ENCODE assay signal across 31 cellular contexts in the genomic region with DNA sequence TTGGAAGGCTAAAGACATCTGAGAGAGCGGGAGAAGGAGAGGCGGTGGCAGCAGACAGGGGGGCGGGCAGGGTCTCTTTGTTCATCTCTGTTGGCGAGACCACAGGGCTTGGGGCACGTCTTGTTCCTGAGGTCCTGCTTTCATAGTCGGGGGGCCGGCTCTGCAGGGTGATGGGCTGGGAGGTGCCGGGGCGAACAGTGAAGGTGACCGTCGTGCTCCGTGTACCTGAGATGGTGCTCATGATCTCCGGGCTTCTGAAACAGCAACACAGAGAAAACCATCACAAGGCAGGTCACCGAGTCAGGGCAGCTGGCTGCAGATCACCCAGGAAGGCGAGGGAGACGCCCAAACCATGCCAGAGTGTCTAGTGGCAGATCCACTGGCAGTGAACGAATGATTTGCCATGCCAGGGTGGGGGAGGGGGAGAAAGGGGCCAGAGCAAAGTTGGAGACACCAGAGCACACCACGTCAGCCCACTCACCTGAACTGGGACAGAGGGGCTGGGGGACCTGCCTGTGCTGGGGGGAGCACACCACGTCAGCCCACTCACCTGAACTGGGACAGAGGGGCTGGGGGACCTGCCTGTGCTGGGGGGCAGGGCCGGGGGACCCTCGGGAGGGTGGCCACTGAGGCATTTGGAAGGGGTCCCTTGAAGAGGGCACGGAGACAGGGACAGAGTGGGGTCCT.
"Had no signal": no experiment of that assay in that cellular context is flagged by ENCODE, and none has a peak within 500 bp of the region (broad histone marks: within the 10 kb centered on the region; RNA-seq: fewer than 3 reads in every experiment).

No MANE protein-coding gene starts in this region.

- H3K4me1 Mint-ChIP-seq: activated CD4-positive, alpha-beta memory T cell treated with anti-CD3 and anti-CD28 coated beads, Interleukin-2, amount 10 ng/mL, durations not matched to agents 7 days and 5 days; activated CD8-positive, alpha-beta memory T cell treated with anti-CD3 and anti-CD28 coated beads, Interleukin-2, amount 10 ng/mL, durations not matched to agents 7 days and 5 days; activated naive CD4-positive, alpha-beta T cell treated with anti-CD3 and anti-CD28 coated beads, Interleukin-2, amount 10 ng/mL, durations not matched to agents 7 days and 5 days had no signal

- ATAC-seq: activated CD8-positive, alpha-beta memory T cell treated with anti-CD3 and anti-CD28 coated beads, Interleukin-2, amount 10 ng/mL, durations not matched to agents 7 days and 5 days; activated naive CD8-positive, alpha-beta T cell treated with anti-CD3 and anti-CD28 coated beads, Interleukin-2, amount 50 U/mL, for 24 hours; PC-3; Right ventricle myocardium inferior had no signal

- H3K36me3 ChIP-seq: brain microvascular endothelial cell, Peyer's patch, WERI-Rb-1 had no signal

- H3K27me3 Mint-ChIP-seq: activated naive CD8-positive, alpha-beta T cell had no signal

- H3K36me3 Mint-ChIP-seq: activated CD8-positive, alpha-beta memory T cell treated with anti-CD3 and anti-CD28 coated beads, Interleukin-2, amount 10 ng/mL, durations not matched to agents 7 days and 5 days; activated naive CD4-positive, alpha-beta T cell treated with anti-CD3 and anti-CD28 coated beads, Interleukin-2, amount 10 ng/mL, durations not matched to agents 7 days and 5 days; activated naive CD8-positive, alpha-beta T cell had no signal

- H3K27ac ChIP-seq: brain microvascular endothelial cell, Peyer's patch, WERI-Rb-1 had no signal

- H3K4me3 Mint-ChIP-seq: activated CD4-positive, alpha-beta memory T cell treated with anti-CD3 and anti-CD28 coated beads, Interleukin-2, amount 10 ng/mL, durations not matched to agents 7 days and 5 days; activated CD8-positive, alpha-beta memory T cell treated with anti-CD3 and anti-CD28 coated beads, Interleukin-2, amount 10 ng/mL, durations not matched to agents 7 days and 5 days; activated naive CD4-positive, alpha-beta T cell treated with anti-CD3 and anti-CD28 coated beads, Interleukin-2, amount 10 ng/mL, durations not matched to agents 7 days and 5 days; activated naive CD8-positive, alpha-beta T cell; activated naive CD8-positive, alpha-beta T cell treated with anti-CD3 and anti-CD28 coated beads, Interleukin-2, amount 50 U/mL, for 24 hours had no signal

- H3K9me3 ChIP-seq: Peyer's patch had no signal

- H3K27ac Mint-ChIP-seq: activated CD4-positive, alpha-beta memory T cell treated with anti-CD3 and anti-CD28 coated beads, Interleukin-2, amount 10 ng/mL, durations not matched to agents 7 days and 5 days; activated CD8-positive, alpha-beta memory T cell treated with anti-CD3 and anti-CD28 coated beads, Interleukin-2, amount 10 ng/mL, durations not matched to agents 7 days and 5 days; activated naive CD4-positive, alpha-beta T cell treated with anti-CD3 and anti-CD28 coated beads, Interleukin-2, amount 10 ng/mL, durations not matched to agents 7 days and 5 days; activated naive CD8-positive, alpha-beta T cell; activated naive CD8-positive, alpha-beta T cell treated with anti-CD3 and anti-CD28 coated beads, Interleukin-2, amount 50 U/mL, for 24 hours had no signal

- H3K27me3 ChIP-seq: brain microvascular endothelial cell, Peyer's patch had no signal

- H3K9me3 Mint-ChIP-seq: activated CD4-positive, alpha-beta memory T cell treated with anti-CD3 and anti-CD28 coated beads, Interleukin-2, amount 10 ng/mL, durations not matched to agents 7 days and 5 days; activated naive CD4-positive, alpha-beta T cell treated with anti-CD3 and anti-CD28 coated beads, Interleukin-2, amount 10 ng/mL, durations not matched to agents 7 days and 5 days; activated naive CD8-positive, alpha-beta T cell treated with anti-CD3 and anti-CD28 coated beads, Interleukin-2, amount 50 U/mL, for 24 hours had no signal

- H3K4me1 ChIP-seq: Peyer's patch had no signal

- DNase-seq: activated CD4-positive, alpha-beta memory T cell treated with anti-CD3 and anti-CD28 coated beads, Interleukin-2, amount 10 ng/mL, durations not matched to agents 7 days and 5 days; activated CD4-positive, alpha-beta T cell treated with anti-CD3 and anti-CD28 coated beads for 1 hour; activated CD4-positive, alpha-beta T cell treated with anti-CD3 and anti-CD28 coated beads for 48 hours; activated CD4-positive, CD25-positive, alpha-beta regulatory T cell; activated CD8-positive, alpha-beta memory T cell treated with anti-CD3 and anti-CD28 coated beads for 24 hours; activated CD8-positive, alpha-beta memory T cell treated with anti-CD3 and anti-CD28 coated beads, Interleukin-2, amount 10 ng/mL, durations not matched to agents 7 days and 5 days; activated CD8-positive, alpha-beta memory T cell treated with anti-CD3 and anti-CD28 coated beads, Interleukin-2, amount 50 U/mL, for 48 hours; activated effector memory CD4-positive, alpha-beta T cell treated with Interleukin-2 at 50 U/mL for 16 hours; activated naive CD4-positive, alpha-beta T cell treated with anti-CD3 and anti-CD28 coated beads, Interleukin-2, amount 10 ng/mL, durations not matched to agents 7 days and 5 days; activated naive CD8-positive, alpha-beta T cell treated with anti-CD3 and anti-CD28 coated beads, Interleukin-2, amount 50 U/mL, for 24 hours; activated T-cell treated with anti-CD3 and anti-CD28 coated beads, Interleukin-2, amount 50 U/mL, for 48 hours; anterior cingulate cortex; brain microvascular endothelial cell; Karpas-422; KBM-7; NCI-H1105; NCI-H1436; NCI-H1694; NCI-H1930; NCI-H345; NCI-H524 treated with DMSO at 0.1 percent for 48 hours; PC-3; RPMI8226; SW 1271; T-helper 1 cell; T-helper 2 cell; T-helper 9 cell; WERI-Rb-1 had no signal

- H3K4me3 ChIP-seq: Peyer's patch had no signal
